Comparison of ENCODE assay signal across 20 cellular contexts in genomic region chr20:5172903-5173463, GRCh38. TPM values are rescaled to one million over a fixed set of nuclear protein-coding genes. Genes with fewer than 3 reads are reported as not detected.
DNase-seq lines count a peak whose midpoint lies in the region; ATAC-seq, FAIRE-seq and TF ChIP-seq lines count a peak whose summit lies in the region.
"Had no signal": no experiment of that assay in that cellular context is flagged by ENCODE, and none has a peak within 500 bp of the region (broad histone marks: within the 10 kb centered on the region; RNA-seq: fewer than 3 reads in every experiment).

No MANE protein-coding gene starts in this region.

- BruUV-seq in Calu3 (replicated peaks; lab: Mats Ljungman, UMichigan): no TSS peak

- H3K4me3 Mint-ChIP-seq in activated naive CD8-positive, alpha-beta T cell: no peak overlapping the region
- H3K4me3 Mint-ChIP-seq in activated naive CD8-positive, alpha-beta T cell treated with anti-CD3 and anti-CD28 coated beads for 36 hours: no peak overlapping the region
- H3K4me3 Mint-ChIP-seq in stimulated activated memory B cell treated with anti-CD40 and anti-IgM and Interleukin-4, amounts not matched to agents 10 μg/mL and 1 μg/mL and 100 μg/mL, for 72 hours: no peak overlapping the region
- no peak overlapping the region for H3K4me3 Mint-ChIP-seq in Calu3 (ENCODE audit: low read depth, unreplicated experiment)

- H3K9me3 Mint-ChIP-seq in activated naive CD8-positive, alpha-beta T cell (ENCODE audit: low read depth): no peaks in the 10 kb centered on the region
- H3K9me3 Mint-ChIP-seq in activated naive CD8-positive, alpha-beta T cell treated with anti-CD3 and anti-CD28 coated beads for 36 hours: no peaks in the 10 kb centered on the region
- no peaks in the 10 kb centered on the region for H3K9me3 Mint-ChIP-seq in stimulated activated memory B cell treated with anti-CD40 and anti-IgM and Interleukin-4, amounts not matched to agents 10 μg/mL and 1 μg/mL and 100 μg/mL, for 72 hours
- H3K9me3 Mint-ChIP-seq in Calu3 (ENCODE audit: low read depth, unreplicated experiment): no peaks in the 10 kb centered on the region

- TF ChIP-seq CTCF in bronchial epithelial cell (IDR thresholded peaks at IDR 0.05; ENCODE audit: insufficient read depth, low read length, severe bottlenecking) (no peak), liver (IDR thresholded peaks at IDR 0.05; ENCODE audit: low read depth, low read length, missing input control) (no peak), Calu3 (IDR thresholded peaks at IDR 0.05; ENCODE audit: unreplicated experiment) (no peak)

- intact Hi-C loops in Calu3 (cut with micrococcal nuclease; ENCODE audit: unreplicated experiment): no loop called here

- peak overlapping the region; percentile 76 to 78 for H3K27ac ChIP-seq in liver (ENCODE audit: low read depth in 1 of 2, low read length in 2 of 2)
- H3K27ac ChIP-seq: colonic mucosa, epithelial cell of prostate had no signal

- CTCF ChIA-PET in Calu3 (lab: Charles Lee): no interaction called here

- peak; percentile 55 for FAIRE-seq in bronchial epithelial cell (lab: Jason Lieb, UNC)

- peak overlapping the region; percentile 12 for H3K27ac Mint-ChIP-seq in activated naive CD8-positive, alpha-beta T cell
- H3K27ac Mint-ChIP-seq in activated naive CD8-positive, alpha-beta T cell treated with anti-CD3 and anti-CD28 coated beads for 36 hours: no peak overlapping the region
- H3K27ac Mint-ChIP-seq in stimulated activated memory B cell treated with anti-CD40 and anti-IgM and Interleukin-4, amounts not matched to agents 10 μg/mL and 1 μg/mL and 100 μg/mL, for 72 hours: peak overlapping the region; percentile 78
- no peak overlapping the region for H3K27ac Mint-ChIP-seq in Calu3 (ENCODE audit: unreplicated experiment)

- WGBS in liver: 48% methylated on average over 8 of the region's 8 CpGs

- H3K36me3 ChIP-seq in bronchial epithelial cell (ENCODE audit: control insufficient read depth, insufficient read depth, low read length): peaks cover 6% of the 10 kb centered on the region
- peaks cover 0 to 20% (median 6%) of the 10 kb centered on the region in 4 donors for H3K36me3 ChIP-seq in liver (ENCODE audit: control insufficient read depth in 4 of 4, insufficient read depth in 3 of 4, low read depth in 1 of 4, low read length in 3 of 4)
- H3K36me3 ChIP-seq: colonic mucosa, MG63 had no signal

- H3K27me3 ChIP-seq in bronchial epithelial cell (ENCODE audit: control insufficient read depth, insufficient read depth, low read length) (no peaks in the 10 kb centered on the region), liver (ENCODE audit: control insufficient read depth in 4 of 4, insufficient read depth in 4 of 4, low read length in 3 of 4) (no peaks in the 10 kb centered on the region)
- H3K27me3 ChIP-seq: colonic mucosa, gastroesophageal sphincter, MG63 had no signal

- H3K27me3 Mint-ChIP-seq in activated naive CD8-positive, alpha-beta T cell: no peaks in the 10 kb centered on the region
- H3K27me3 Mint-ChIP-seq in activated naive CD8-positive, alpha-beta T cell treated with anti-CD3 and anti-CD28 coated beads for 36 hours: no peaks in the 10 kb centered on the region
- no peaks in the 10 kb centered on the region for H3K27me3 Mint-ChIP-seq in stimulated activated memory B cell treated with anti-CD40 and anti-IgM and Interleukin-4, amounts not matched to agents 10 μg/mL and 1 μg/mL and 100 μg/mL, for 72 hours
- no peaks in the 10 kb centered on the region for H3K27me3 Mint-ChIP-seq in Calu3 (ENCODE audit: unreplicated experiment)

- no peak for ATAC-seq in stimulated activated memory B cell treated with anti-CD40 and anti-IgM and Interleukin-4, amounts not matched to agents 10 μg/mL and 1 μg/mL and 100 μg/mL, for 72 hours
- ATAC-seq in GM19035 (IDR thresholded peaks at IDR 0.05; ENCODE audit: unreplicated experiment): no peak
- ATAC-seq: gastroesophageal sphincter, sciatic nerve had no signal

- H3K4me1 Mint-ChIP-seq in activated naive CD8-positive, alpha-beta T cell (ENCODE audit: low read depth): peaks cover 40% of the 10 kb centered on the region
- peaks cover 30% of the 10 kb centered on the region for H3K4me1 Mint-ChIP-seq in activated naive CD8-positive, alpha-beta T cell treated with anti-CD3 and anti-CD28 coated beads for 36 hours
- H3K4me1 Mint-ChIP-seq in stimulated activated memory B cell treated with anti-CD40 and anti-IgM and Interleukin-4, amounts not matched to agents 10 μg/mL and 1 μg/mL and 100 μg/mL, for 72 hours: peaks cover 56% of the 10 kb centered on the region
- no peaks in the 10 kb centered on the region for H3K4me1 Mint-ChIP-seq in Calu3 (ENCODE audit: low read depth, unreplicated experiment)

- peaks cover 19 to 51% (median 40%) of the 10 kb centered on the region in 4 donors for H3K4me1 ChIP-seq in liver (ENCODE audit: control insufficient read depth in 4 of 4, insufficient read depth in 4 of 4, low read length in 3 of 4)
- H3K4me1 ChIP-seq: colonic mucosa had no signal

- H3K9me3 ChIP-seq in liver (ENCODE audit: control insufficient read depth in 4 of 4, low read length in 3 of 4): no peaks in the 10 kb centered on the region
- H3K9me3 ChIP-seq: colonic mucosa, gastroesophageal sphincter, MG63 had no signal

- no peaks in the 10 kb centered on the region for H3K36me3 Mint-ChIP-seq in activated naive CD8-positive, alpha-beta T cell
- H3K36me3 Mint-ChIP-seq in activated naive CD8-positive, alpha-beta T cell treated with anti-CD3 and anti-CD28 coated beads for 36 hours: peaks cover 7% of the 10 kb centered on the region
- H3K36me3 Mint-ChIP-seq in stimulated activated memory B cell treated with anti-CD40 and anti-IgM and Interleukin-4, amounts not matched to agents 10 μg/mL and 1 μg/mL and 100 μg/mL, for 72 hours: peaks cover 32% of the 10 kb centered on the region
- peaks cover 8% of the 10 kb centered on the region for H3K36me3 Mint-ChIP-seq in Calu3 (ENCODE audit: insufficient read depth, unreplicated experiment)

- H3K9ac ChIP-seq in liver (ENCODE audit: low read depth in 1 of 2, low read length in 2 of 2): no peak overlapping the region

- DNase-seq in activated naive CD8-positive, alpha-beta T cell treated with anti-CD3 and anti-CD28 coated beads for 36 hours: no peak
- no peak for DNase-seq in bronchial epithelial cell (ENCODE audit: low read depth)
- no peak for DNase-seq in cerebellar nuclear complex (lab: John Stamatoyannopoulos, UW)
- no peak for DNase-seq in Calu3
- DNase-seq: ACHN; activated effector memory CD4-positive, alpha-beta T cell treated with Interleukin-2 at 50 U/mL for 16 hours; amygdala; colonic mucosa; EL; MG63; NCI-H187; NCI-H446 treated with DMSO at 0.1 percent for 48 hours; T-helper 1 cell had no signal

- TF ChIP-seq RAD21 in liver (IDR thresholded peaks at IDR 0.05): peak; percentile 29 to 50

- H3K4me3 ChIP-seq in bronchial epithelial cell (ENCODE audit: low read depth, low read length) (no peak overlapping the region), liver (ENCODE audit: low read depth in 1 of 3, low read length in 3 of 3) (no peak overlapping the region)
- H3K4me3 ChIP-seq: colonic mucosa, gastroesophageal sphincter, MG63 had no signal

TF ChIP-seq in liver, 16 proteins besides CTCF, POLR2A, EP300 and RAD21 (continues in another document):
- TF ChIP-seq TAF1 (conservative IDR thresholded peaks at IDR 0.05): peak; percentile 12
- peak; percentile 95 for TF ChIP-seq FOXA2 (IDR thresholded peaks at IDR 0.05)
- TF ChIP-seq EGR1 (IDR thresholded peaks at IDR 0.05; ENCODE audit: low read depth in 2 of 2): no peak
- TF ChIP-seq SP1 (IDR thresholded peaks at IDR 0.05): peak; percentile 81
- peak; percentile 96 for TF ChIP-seq FOXA1 (IDR thresholded peaks at IDR 0.05)
- TF ChIP-seq JUND (IDR thresholded peaks at IDR 0.05): peak in 1 of 2 donors; percentile 37
- peak; percentile 60 for TF ChIP-seq HNF4G (IDR thresholded peaks at IDR 0.05)
- TF ChIP-seq NR2F2 (IDR thresholded peaks at IDR 0.05): peak; percentile 19
- TF ChIP-seq YY1 (IDR thresholded peaks at IDR 0.05): peak; percentile 48
- peak; percentile 46 for TF ChIP-seq REST (IDR thresholded peaks at IDR 0.05)
- peak; percentile 89 to 92 for TF ChIP-seq HNF4A (conservative IDR thresholded peaks at IDR 0.05)
- peak; percentile 94 to 97 for TF ChIP-seq RXRA (IDR thresholded peaks at IDR 0.05)
- TF ChIP-seq GABPA (IDR thresholded peaks at IDR 0.05 in 1 of 2, conservative IDR thresholded peaks at IDR 0.05 in 1 of 2): peak in 1 of 2 donors; percentile 61

RNA-seq across cellular contexts. Expression of gene CDS2, which starts 46.2 kb away (rescaled TPM):
- 10 to 100 TPM; 37.5 to 41.9 TPM for total RNA-seq in activated naive CD8-positive, alpha-beta T cell treated with anti-CD3 and anti-CD28 coated beads for 36 hours
- 16.8 and 23.4 TPM in 2 replicates for total RNA-seq in bronchial epithelial cell
- 10 to 100 TPM; 17.6 to 31.6 TPM for total RNA-seq in liver
- polyA plus RNA-seq in liver: 10 to 100 TPM in 1 of 2 donors, 1 to 10 TPM in 1; 9.6 to 11.2 TPM
- 21.5 and 25.7 TPM in 2 replicates for total RNA-seq in Calu3 (2022)

RNA-seq across cellular contexts. Expression of gene PCNA, which starts 53.2 kb away (rescaled TPM):
- 100 to 1,000 TPM; 708 to 723 TPM for total RNA-seq in activated naive CD8-positive, alpha-beta T cell treated with anti-CD3 and anti-CD28 coated beads for 36 hours
- total RNA-seq in bronchial epithelial cell (43.7 and 60.8 TPM in 2 replicates), liver (100 to 1,000 TPM in 1 of 2 donors, 10 to 100 TPM in 1; 19.3 to 161 TPM), Calu3 (2022) (102 and 116 TPM in 2 replicates)
- 10 to 100 TPM; 14.1 to 28.3 TPM for polyA plus RNA-seq in liver

Comparison
In these comparisons a context has a peak if more than half of its experiments do, and no peak if none do; other contexts are left out.
1. H3K27ac Mint-ChIP-seq: peak in activated naive CD8-positive, alpha-beta T cell (single experiment) and stimulated activated memory B cell treated with anti-CD40 and anti-IgM and Interleukin-4, amounts not matched to agents 10 μg/mL and 1 μg/mL and 100 μg/mL, for 72 hours (single experiment); none in activated naive CD8-positive, alpha-beta T cell treated with anti-CD3 and anti-CD28 coated beads for 36 hours (single experiment) and Calu3 (single experiment).